9 cellular contexts compared by ENCODE assay signal in the genomic region with DNA sequence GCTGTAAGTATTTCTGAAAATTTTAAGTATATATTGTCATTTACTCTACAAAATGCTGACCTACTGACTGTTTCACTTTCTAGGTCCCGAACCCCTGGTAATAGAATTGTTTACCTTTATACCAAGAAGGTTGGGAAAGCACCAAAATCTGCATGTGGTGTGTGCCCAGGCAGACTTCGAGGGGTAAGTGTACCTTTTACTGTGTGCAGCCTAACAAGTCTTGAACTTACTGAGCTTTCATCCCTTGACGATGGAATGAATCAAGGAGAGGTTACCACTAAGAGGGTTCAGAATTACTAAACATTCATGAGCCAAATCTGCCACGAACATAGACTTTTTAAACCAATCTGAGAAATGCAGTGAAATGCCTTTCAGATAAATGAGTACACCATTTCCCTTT. TPM values are rescaled to one million over a fixed set of nuclear protein-coding genes. Genes with fewer than 3 reads are reported as not detected.
DNase-seq lines count a peak whose midpoint lies in the region; ATAC-seq, FAIRE-seq and TF ChIP-seq lines count a peak whose summit lies in the region.
"Had no signal": no experiment of that assay in that cellular context is flagged by ENCODE, and none has a peak within 500 bp of the region (broad histone marks: within the 10 kb centered on the region; RNA-seq: fewer than 3 reads in every experiment).

No MANE protein-coding gene starts in this region.

- peaks cover 56% of the 10 kb centered on the region for H3K36me3 Mint-ChIP-seq in HFFc6 (ENCODE audit: low read depth)
- H3K36me3 Mint-ChIP-seq in activated naive CD8-positive, alpha-beta T cell = peaks cover 38% of the 10 kb centered on the region

- H3K27me3 ChIP-seq in lower lobe of right lung (ENCODE audit: low read depth) = no peaks in the 10 kb centered on the region

- intact Hi-C loops in lower lobe of right lung (cut with DNase I) = no loop called here

- FAIRE-seq in urothelium cell line (lab: Jason Lieb, UNC) = no peak

- H3K9me3 ChIP-seq in lower lobe of right lung = no peaks in the 10 kb centered on the region

- H3K4me3 ChIP-seq in AG09309 (ENCODE audit: control insufficient read depth, low read depth, low read length) (peak overlapping the region; percentile 84; the same call in 1 of the 2 replicates), lower lobe of right lung (peak overlapping the region; percentile 87)

- H3K4me1 ChIP-seq in lower lobe of right lung = peaks cover 33% of the 10 kb centered on the region

- peaks cover 55% of the 10 kb centered on the region for H3K36me3 ChIP-seq in lower lobe of right lung

- H3K27me3 Mint-ChIP-seq in HFFc6 (ENCODE audit: insufficient read depth) = peaks cover 4% of the 10 kb centered on the region; the same call in 1 of the 2 replicates
- H3K27me3 Mint-ChIP-seq in activated naive CD8-positive, alpha-beta T cell = no peaks in the 10 kb centered on the region

- DNase-seq in AG09309 (ENCODE audit: low read depth) (no peak), HFFc6 (no peak), lower lobe of right lung (no peak), CD1c-positive myeloid dendritic cell (ENCODE audit: extremely low spot score) (no peak), urothelium cell line (ENCODE audit: low spot score) (no peak), GM10248 (ENCODE audit: extremely low spot score) (no peak)
- DNase-seq: DMS79 had no signal

- peak overlapping the region; percentile 93; the same call in 1 of the 2 replicates for H3K27ac Mint-ChIP-seq in HFFc6
- H3K27ac Mint-ChIP-seq in activated naive CD8-positive, alpha-beta T cell = peak overlapping the region; percentile 98

- CTCF ChIA-PET in GM10248 (lab: Yijun Ruan, JAX) = interaction anchor here (0.9 to 1.7 kb wide), 4 partner anchors 11 to 28 kb away, joined by 3 to 4 read pairs (median 4); a partner anchor contains a TSS

- H3K4me3 Mint-ChIP-seq in HFFc6 = peak overlapping the region; percentile 97
- H3K4me3 Mint-ChIP-seq in activated naive CD8-positive, alpha-beta T cell = peak overlapping the region; percentile 100

- no peak for TF ChIP-seq CTCF in AG09309 (IDR thresholded peaks at IDR 0.05; ENCODE audit: control insufficient read depth, insufficient read depth, low read depth, low read length, missing control alignments)
- no peak for TF ChIP-seq CTCF in HFFc6 (IDR thresholded peaks at IDR 0.05)
- no peak for TF ChIP-seq CTCF in lower lobe of right lung (IDR thresholded peaks at IDR 0.05)
- TF ChIP-seq CTCF in GM10248 (IDR thresholded peaks at IDR 0.05; ENCODE audit: control extremely low read depth, extremely low read depth, low read depth, missing control alignments) = no peak

- ATAC-seq in lower lobe of right lung (no peak), HG02885 (IDR thresholded peaks at IDR 0.05; ENCODE audit: poor library complexity, unreplicated experiment) (no peak)

- peak overlapping the region; percentile 86 for H3K27ac ChIP-seq in lower lobe of right lung

- H3K9me3 Mint-ChIP-seq in HFFc6 = peaks cover 6% of the 10 kb centered on the region
- H3K9me3 Mint-ChIP-seq in activated naive CD8-positive, alpha-beta T cell (ENCODE audit: low read depth) = no peaks in the 10 kb centered on the region

- POLR2A ChIA-PET in GM10248 (lab: Yijun Ruan, JAX) = no interaction called here

- peaks cover 54% of the 10 kb centered on the region for H3K4me1 Mint-ChIP-seq in HFFc6 (ENCODE audit: low read depth)
- H3K4me1 Mint-ChIP-seq in activated naive CD8-positive, alpha-beta T cell (ENCODE audit: low read depth) = peaks cover 64% of the 10 kb centered on the region

RNA-seq across cellular contexts. Expression of a gene that starts 1.6 kb away (rescaled TPM):
- total RNA-seq in HFFc6 (2021; fragmentation: NEBNext Ultra II Directional; extraction: Animal tissue kit (Norgen Biotek cat#: 25700)) = 1,000 to 10,000 TPM in 1 of 6 experiments, 100 to 1,000 TPM in 5; 834 to 1,041 (median 909) TPM
- 1,009 TPM for total RNA-seq in lower lobe of right lung

RNA-seq across cellular contexts. Expression of a gene that starts 28.4 kb away (rescaled TPM):
- 100 to 1,000 TPM; 178 to 259 (median 189) TPM for total RNA-seq in HFFc6 (2021; fragmentation: NEBNext Ultra II Directional; extraction: Animal tissue kit (Norgen Biotek cat#: 25700))
- total RNA-seq in lower lobe of right lung = 64.4 TPM
